25 cellular contexts compared by ENCODE assay signal in genomic region chr4:86825511-86825910, GRCh38. TPM values are rescaled to one million over a fixed set of nuclear protein-coding genes. Genes with fewer than 3 reads are reported as not detected.
"Had no signal": no experiment of that assay in that cellular context is flagged by ENCODE, and none has a peak within 500 bp of the region (broad histone marks: within the 10 kb centered on the region; RNA-seq: fewer than 3 reads in every experiment).

No MANE protein-coding gene starts in this region.

- H3K4me1 Mint-ChIP-seq: activated naive CD8-positive, alpha-beta T cell treated with anti-CD3 and anti-CD28 coated beads, Interleukin-2, amount 10 ng/mL, durations not matched to agents 7 days and 5 days; mesothelial cell of epicardium; naive thymus-derived CD8-positive, alpha-beta T cell; stimulated activated naive B cell treated with anti-CD40 and anti-IgM and Interleukin-4, amounts not matched to agents 10 μg/mL and 1 μg/mL and 100 μg/mL, for 72 hours had no signal

- DNase-seq: activated CD4-positive, alpha-beta T cell treated with anti-CD3 and anti-CD28 coated beads for 1 hour; activated CD4-positive, alpha-beta T cell treated with anti-CD3 and anti-CD28 coated beads, Interleukin-2, amount 50 U/mL, for 1 hour; activated naive CD4-positive, alpha-beta T cell; activated naive CD8-positive, alpha-beta T cell treated with anti-CD3 and anti-CD28 coated beads, Interleukin-2, amount 10 ng/mL, durations not matched to agents 7 days and 5 days; activated T-cell treated with anti-CD3 and anti-CD28 coated beads, Interleukin-2, amount 50 U/mL, for 1 hour; amniotic stem cell; erythroblast; foreskin melanocyte; hippocampal formation; left ventricle myocardium superior; mammary epithelial cell; naive thymus-derived CD8-positive, alpha-beta T cell; small intestine; stimulated activated CD4-positive, alpha-beta T cell treated with anti-CD3 and anti-CD28 coated beads, Interleukin-15, amount 100 ng/mL, for 24 hours; stimulated activated CD8-positive, alpha-beta memory T cell treated with anti-CD3 and anti-CD28 coated beads, Interleukin-4, amount 100 ng/mL, for 48 hours; stimulated activated naive B cell treated with anti-CD40 and anti-IgM and Interleukin-4, amounts not matched to agents 10 μg/mL and 1 μg/mL and 100 μg/mL, for 72 hours; transverse colon had no signal

- H3K9me3 Mint-ChIP-seq: activated naive CD8-positive, alpha-beta T cell treated with anti-CD3 and anti-CD28 coated beads, Interleukin-2, amount 10 ng/mL, durations not matched to agents 7 days and 5 days; activated T-helper 2 cell treated with anti-CD3 and anti-CD28 coated beads, Interferon-gamma antibody, Interleukin-2, Interleukin-4, amounts not matched to agents 10 μg/mL and 5 μg/mL and 100 μg/mL, durations not matched to agents 14 hours and 24 hours and 36 hours; naive thymus-derived CD8-positive, alpha-beta T cell; stimulated activated naive B cell treated with anti-CD40 and anti-IgM and Interleukin-4, amounts not matched to agents 10 μg/mL and 1 μg/mL and 100 μg/mL, for 72 hours; T-helper 2 cell treated with Interferon-gamma antibody and Interleukin-4, amounts not matched to agents 5 μg/mL and 100 μg/mL, for 36 hours had no signal

- H3K36me3 ChIP-seq: cardiac muscle cell, transverse colon had no signal

- FAIRE-seq: small intestine, TTC549 had no signal

- H3K27me3 Mint-ChIP-seq: naive thymus-derived CD8-positive, alpha-beta T cell; stimulated activated naive B cell treated with anti-CD40 and anti-IgM and Interleukin-4, amounts not matched to agents 10 μg/mL and 1 μg/mL and 100 μg/mL, for 72 hours had no signal

- H3K27ac Mint-ChIP-seq: activated naive CD8-positive, alpha-beta T cell treated with anti-CD3 and anti-CD28 coated beads, Interleukin-2, amount 10 ng/mL, durations not matched to agents 7 days and 5 days; activated T-helper 2 cell treated with anti-CD3 and anti-CD28 coated beads, Interferon-gamma antibody, Interleukin-2, Interleukin-4, amounts not matched to agents 10 μg/mL and 5 μg/mL and 100 μg/mL, durations not matched to agents 14 hours and 24 hours and 36 hours; mesothelial cell of epicardium; naive thymus-derived CD8-positive, alpha-beta T cell; stimulated activated naive B cell treated with anti-CD40 and anti-IgM and Interleukin-4, amounts not matched to agents 10 μg/mL and 1 μg/mL and 100 μg/mL, for 72 hours; T-helper 2 cell treated with Interferon-gamma antibody and Interleukin-4, amounts not matched to agents 5 μg/mL and 100 μg/mL, for 36 hours had no signal

- H3K27me3 ChIP-seq: cardiac muscle cell, transverse colon, vagina had no signal

- ATAC-seq: left ventricle myocardium superior; naive thymus-derived CD8-positive, alpha-beta T cell; sciatic nerve; stimulated activated naive B cell treated with anti-CD40 and anti-IgM and Interleukin-4, amounts not matched to agents 10 μg/mL and 1 μg/mL and 100 μg/mL, for 72 hours had no signal

- H3K36me3 Mint-ChIP-seq: activated naive CD8-positive, alpha-beta T cell treated with anti-CD3 and anti-CD28 coated beads, Interleukin-2, amount 10 ng/mL, durations not matched to agents 7 days and 5 days; mesothelial cell of epicardium; naive thymus-derived CD8-positive, alpha-beta T cell; stimulated activated naive B cell treated with anti-CD40 and anti-IgM and Interleukin-4, amounts not matched to agents 10 μg/mL and 1 μg/mL and 100 μg/mL, for 72 hours had no signal

- H3K9me3 ChIP-seq: transverse colon, vagina had no signal

- H3K4me1 ChIP-seq: transverse colon had no signal

- H3K27ac ChIP-seq: cardiac muscle cell, transverse colon, vagina had no signal

- H3K4me3 ChIP-seq: cardiac muscle cell, transverse colon, vagina had no signal

- H3K4me3 Mint-ChIP-seq: activated naive CD8-positive, alpha-beta T cell treated with anti-CD3 and anti-CD28 coated beads, Interleukin-2, amount 10 ng/mL, durations not matched to agents 7 days and 5 days; mesothelial cell of epicardium; naive thymus-derived CD8-positive, alpha-beta T cell; stimulated activated naive B cell treated with anti-CD40 and anti-IgM and Interleukin-4, amounts not matched to agents 10 μg/mL and 1 μg/mL and 100 μg/mL, for 72 hours; T-helper 2 cell treated with Interferon-gamma antibody and Interleukin-4, amounts not matched to agents 5 μg/mL and 100 μg/mL, for 36 hours had no signal

RNA-seq across cellular contexts. Expression of gene SLC10A6, which starts 23.7 kb away (rescaled TPM):
- total RNA-seq: activated naive CD8-positive, alpha-beta T cell treated with anti-CD3 and anti-CD28 coated beads, Interleukin-2, amount 10 ng/mL, durations not matched to agents 7 days and 5 days; activated T-helper 2 cell treated with anti-CD3 and anti-CD28 coated beads, Interferon-gamma antibody, Interleukin-2, Interleukin-4, amounts not matched to agents 10 μg/mL and 5 μg/mL and 100 μg/mL, durations not matched to agents 14 hours and 24 hours and 36 hours; cardiac muscle cell; mesothelial cell of epicardium; osteoblast had no signal
- polyA plus RNA-seq: cardiac muscle cell; naive thymus-derived CD8-positive, alpha-beta T cell had no signal
